ENCODE assay signal across 8 cellular contexts in the genomic region with DNA sequence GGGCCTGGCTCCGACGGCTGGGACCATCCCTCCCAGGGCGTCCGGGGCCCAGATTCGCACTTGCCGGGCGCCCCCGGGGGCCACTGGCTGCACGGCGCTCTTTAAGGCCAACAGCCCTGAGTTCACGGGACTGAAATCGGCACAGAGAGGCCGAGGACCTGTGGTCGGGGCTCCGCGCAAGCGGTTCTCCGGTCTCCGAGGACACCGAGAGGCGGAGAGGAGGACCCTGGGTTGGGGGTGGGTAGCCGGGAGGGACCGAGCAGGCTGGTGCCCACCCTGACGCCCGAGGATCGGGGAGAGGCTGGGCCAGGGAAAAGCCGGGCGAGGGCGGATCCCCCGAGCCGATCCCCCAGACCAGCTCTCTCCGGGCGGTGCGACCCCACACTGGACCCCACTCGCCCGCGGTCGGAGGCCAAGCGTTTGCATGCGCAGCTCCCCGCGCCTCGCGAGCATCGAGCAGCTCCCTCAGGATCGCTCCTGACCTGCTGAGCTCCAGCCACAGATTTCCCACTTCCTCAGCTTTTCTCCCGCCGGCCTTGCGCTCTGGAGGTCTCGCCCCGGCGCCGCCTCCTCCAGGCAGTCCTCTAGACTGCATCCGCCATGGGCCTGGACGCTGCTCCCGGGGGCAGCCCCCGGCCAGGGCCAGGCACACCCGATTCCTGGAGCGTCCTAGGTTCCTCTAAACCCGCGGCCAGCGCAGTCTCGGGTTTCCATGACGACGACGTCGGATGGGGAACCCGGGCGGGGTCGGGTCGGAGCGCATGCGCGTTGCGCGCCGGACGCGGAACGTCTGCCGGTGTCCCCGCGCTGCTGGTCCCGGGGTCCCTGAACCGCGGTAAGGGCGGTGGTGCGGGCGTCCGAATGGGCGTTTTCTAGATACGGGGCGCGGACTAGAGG. TPM values are rescaled to one million over a fixed set of nuclear protein-coding genes. Genes with fewer than 3 reads are reported as not detected.
DNase-seq lines count a peak whose midpoint lies in the region; ATAC-seq and TF ChIP-seq lines count a peak whose summit lies in the region.

No MANE protein-coding gene starts in this region.

- POLR2A ChIA-PET in CD4-positive, alpha-beta T cell (lab: Charles Lee): interaction anchor here (0.6 to 1.5 kb wide), 2 partner anchors 11 to 32 kb away, joined by 3 to 6 read pairs; no protein-coding TSS in a partner anchor

- TF ChIP-seq CTCF in CD4-positive, alpha-beta T cell (IDR thresholded peaks at IDR 0.05): no peak
- TF ChIP-seq CTCF in KMS-11 (conservative IDR thresholded peaks at IDR 0.05; ENCODE audit: low read depth, low read length): no peak
- TF ChIP-seq CTCF in cardiac muscle cell (IDR thresholded peaks at IDR 0.05; ENCODE audit: low read depth, low read length): no peak
- TF ChIP-seq CTCF in osteocyte (IDR thresholded peaks at IDR 0.05): no peak
- no peak for TF ChIP-seq CTCF in thoracic aorta (IDR thresholded peaks at IDR 0.05)

- intact Hi-C loops in CD4-positive, alpha-beta T cell (cut with DNase I, micrococcal nuclease): loop anchor here in 1 of 2 experiments (1.0 kb wide), 1 partner anchor 33 kb away; the partner anchor contains the start of gene NELFA

- no peaks in the 10 kb centered on the region for H3K36me3 Mint-ChIP-seq in CD4-positive, alpha-beta T cell (ENCODE audit: low read depth)
- no peaks in the 10 kb centered on the region for H3K36me3 Mint-ChIP-seq in activated naive CD4-positive, alpha-beta T cell treated with anti-CD3 and anti-CD28 coated beads, Interleukin-2, amount 50 U/mL, for 72 hours
- no peaks in the 10 kb centered on the region for H3K36me3 Mint-ChIP-seq in osteocyte (ENCODE audit: unreplicated experiment)

- CTCF ChIA-PET in CD4-positive, alpha-beta T cell (lab: Charles Lee): no interaction called here

- H3K4me1 ChIP-seq in KMS-11 (ENCODE audit: low read depth, poor library complexity, severe bottlenecking) (no peaks in the 10 kb centered on the region), cardiac muscle cell (ENCODE audit: low read depth) (no peaks in the 10 kb centered on the region), thoracic aorta (ENCODE audit: control insufficient read depth in 1 of 2, low read depth in 2 of 2) (peaks cover 8 to 21% of the 10 kb centered on the region in 2 donors)

- peaks cover 6% of the 10 kb centered on the region for H3K4me1 Mint-ChIP-seq in CD4-positive, alpha-beta T cell (ENCODE audit: low read depth)
- peaks cover 5% of the 10 kb centered on the region for H3K4me1 Mint-ChIP-seq in osteocyte (ENCODE audit: unreplicated experiment)

- no peaks in the 10 kb centered on the region for H3K9me3 ChIP-seq in CD4-positive, alpha-beta T cell (ENCODE audit: control insufficient read depth, low read length)
- H3K9me3 ChIP-seq in cardiac muscle cell (ENCODE audit: low read depth): no peaks in the 10 kb centered on the region
- H3K9me3 ChIP-seq in thoracic aorta: no peaks in the 10 kb centered on the region

- peak overlapping the region; percentile 78 for H3K4me3 Mint-ChIP-seq in CD4-positive, alpha-beta T cell
- peak overlapping the region; percentile 77 for H3K4me3 Mint-ChIP-seq in osteocyte (ENCODE audit: unreplicated experiment)

- H3K36me3 ChIP-seq in KMS-11 (ENCODE audit: insufficient read depth) (no peaks in the 10 kb centered on the region), cardiac muscle cell (no peaks in the 10 kb centered on the region), thoracic aorta (no peaks in the 10 kb centered on the region)

- H3K9ac ChIP-seq in KMS-11: no peak overlapping the region

- H3K9me3 Mint-ChIP-seq in CD4-positive, alpha-beta T cell: no peaks in the 10 kb centered on the region
- no peaks in the 10 kb centered on the region for H3K9me3 Mint-ChIP-seq in activated naive CD4-positive, alpha-beta T cell treated with anti-CD3 and anti-CD28 coated beads, Interleukin-2, amount 50 U/mL, for 72 hours
- H3K9me3 Mint-ChIP-seq in osteocyte (ENCODE audit: unreplicated experiment): no peaks in the 10 kb centered on the region

- H3K27ac Mint-ChIP-seq in CD4-positive, alpha-beta T cell: no peak overlapping the region
- peak overlapping the region in 1 of 2 donors; percentile 25 for H3K27ac Mint-ChIP-seq in activated naive CD4-positive, alpha-beta T cell treated with anti-CD3 and anti-CD28 coated beads, Interleukin-2, amount 50 U/mL, for 72 hours
- no peak overlapping the region for H3K27ac Mint-ChIP-seq in osteocyte (ENCODE audit: unreplicated experiment)

- H3K4me3 ChIP-seq in KMS-11 (IDR thresholded peaks at IDR 0.05; ENCODE audit: insufficient read depth, low read depth, low read length) (peak overlapping the region; percentile 36), cardiac muscle cell (peak overlapping the region; percentile 81), thoracic aorta (peak overlapping the region; percentile 82)

- ATAC-seq in CD4-positive, alpha-beta T cell (ENCODE audit: poor library complexity): peak; percentile 58
- ATAC-seq in GM19468 (IDR thresholded peaks at IDR 0.05; ENCODE audit: extremely low read depth, unreplicated experiment) (peak; percentile 19), thoracic aorta (ENCODE audit: insufficient number of reproducible peaks, low FRiP score, low read depth) (no peak)
- ATAC-seq in activated naive CD4-positive, alpha-beta T cell treated with anti-CD3 and anti-CD28 coated beads, Interleukin-2, amount 50 U/mL, for 72 hours: peak; percentile 86 to 91

- no peak overlapping the region for H3K27ac ChIP-seq in CD4-positive, alpha-beta T cell (ENCODE audit: low read depth, low read length)
- H3K27ac ChIP-seq in KMS-11: no peak overlapping the region
- no peak overlapping the region for H3K27ac ChIP-seq in cardiac muscle cell
- no peak overlapping the region for H3K27ac ChIP-seq in thoracic aorta

- DNase-seq in CD4-positive, alpha-beta T cell: peak; percentile 63 to 82 (median 76)
- DNase-seq in SKM-1 (lab: John Stamatoyannopoulos, UW; ENCODE audit: unreplicated experiment) (peak; percentile 87), cardiac muscle cell (ENCODE audit: low read depth in 1 of 2, low spot score in 1 of 2) (peak; percentile 80 to 83), osteocyte (ENCODE audit: extremely low spot score, unreplicated experiment) (peak; percentile 93), thoracic aorta (ENCODE audit: low spot score) (no peak)
- DNase-seq in activated naive CD4-positive, alpha-beta T cell treated with anti-CD3 and anti-CD28 coated beads, Interleukin-2, amount 50 U/mL, for 72 hours (ENCODE audit: low spot score in 2 of 2): peak; percentile 89 to 91

- no peaks in the 10 kb centered on the region for H4K20me1 ChIP-seq in KMS-11 (ENCODE audit: insufficient read depth)

- peaks cover 39% of the 10 kb centered on the region for H3K27me3 Mint-ChIP-seq in CD4-positive, alpha-beta T cell
- peaks cover 24% of the 10 kb centered on the region for H3K27me3 Mint-ChIP-seq in osteocyte (ENCODE audit: unreplicated experiment)

- peaks cover 13% of the 10 kb centered on the region for H3K27me3 ChIP-seq in CD4-positive, alpha-beta T cell (ENCODE audit: control insufficient read depth, insufficient read depth, low read length)
- no peaks in the 10 kb centered on the region for H3K27me3 ChIP-seq in KMS-11 (ENCODE audit: insufficient read depth, low read depth)
- peaks cover 22% of the 10 kb centered on the region for H3K27me3 ChIP-seq in cardiac muscle cell
- H3K27me3 ChIP-seq in thoracic aorta (replicated peaks; ENCODE audit: insufficient read depth): no peaks in the 10 kb centered on the region

- H2AFZ ChIP-seq in KMS-11 (ENCODE audit: low read depth): peak overlapping the region; percentile 83

- H3K79me2 ChIP-seq in KMS-11 (ENCODE audit: insufficient read depth, low read depth): no peaks in the 10 kb centered on the region

- peak overlapping the region; percentile 45; the same call in 1 of the 2 replicates for H3K4me2 ChIP-seq in KMS-11

RNA-seq across cellular contexts. Expression of gene NAT8L, which starts 17.6 kb away (rescaled TPM):
- total RNA-seq in CD4-positive, alpha-beta T cell: not detected
- under 1 TPM in 1 of 2 donors, not detected in 1; 0.99 TPM for total RNA-seq in activated naive CD4-positive, alpha-beta T cell treated with anti-CD3 and anti-CD28 coated beads, Interleukin-2, amount 50 U/mL, for 72 hours
- total RNA-seq in cardiac muscle cell: 14.6 and 20.9 TPM in 2 replicates
- 5.5 and 6.6 TPM in 2 replicates for polyA plus RNA-seq in cardiac muscle cell
- 0.64 and 0.84 TPM in 2 replicates for total RNA-seq in osteocyte
- total RNA-seq in thoracic aorta: under 1 TPM in 1 of 2 donors, not detected in 1; under 0.01 TPM

RNA-seq across cellular contexts. Expression of gene NELFA, which starts 32.7 kb away (rescaled TPM):
- 10 to 100 TPM; 39.9 to 40.1 TPM for total RNA-seq in CD4-positive, alpha-beta T cell
- total RNA-seq in activated naive CD4-positive, alpha-beta T cell treated with anti-CD3 and anti-CD28 coated beads, Interleukin-2, amount 50 U/mL, for 72 hours: 10 to 100 TPM; 44.8 to 53.8 TPM
- total RNA-seq in cardiac muscle cell (45.9 and 71.4 TPM in 2 replicates), osteocyte (32.5 and 37.8 TPM in 2 replicates), thoracic aorta (10 to 100 TPM; 26.7 to 36.1 TPM)
- 54.4 and 69.0 TPM in 2 replicates for polyA plus RNA-seq in cardiac muscle cell
